ENCODE assay signal across 8 cellular contexts in the genomic region with DNA sequence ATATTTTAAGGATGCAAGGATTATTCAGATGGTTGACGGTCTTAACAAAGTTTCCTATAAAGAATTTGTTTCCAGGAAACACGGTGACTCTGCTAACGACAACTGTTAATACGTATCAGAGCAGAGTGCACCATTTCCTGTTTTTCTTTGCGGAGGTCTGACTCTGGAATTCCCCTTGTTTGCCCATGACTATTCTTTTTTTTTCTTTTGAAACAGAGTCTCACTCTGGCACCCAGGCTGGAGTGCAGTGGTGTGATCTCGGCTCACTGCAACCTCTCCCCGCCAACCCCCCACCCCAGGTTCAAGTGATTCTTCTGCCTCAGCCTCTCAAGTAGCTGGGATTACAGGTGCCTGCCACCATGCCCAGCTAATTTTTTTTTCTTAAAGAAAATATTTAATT.
DNase-seq lines count a peak whose midpoint lies in the region; ATAC-seq and TF ChIP-seq lines count a peak whose summit lies in the region.

No MANE protein-coding gene starts in this region.

- peaks cover 47% of the 10 kb centered on the region for H3K4me1 ChIP-seq in SJSA1 (replicated peaks)
- peaks cover 32% of the 10 kb centered on the region for H3K4me1 ChIP-seq in mucosa of descending colon (ENCODE audit: low read depth)
- peaks cover 6 to 49% (median 41%) of the 10 kb centered on the region in 5 donors for H3K4me1 ChIP-seq in subcutaneous abdominal adipose tissue (ENCODE audit: control insufficient read depth in 5 of 5, insufficient read depth in 5 of 5, low read length in 5 of 5)

- H3K36me3 ChIP-seq in SJSA1 (no peaks in the 10 kb centered on the region; the same call in 1 of the 2 replicates), mucosa of descending colon (ENCODE audit: low read depth) (no peaks in the 10 kb centered on the region), subcutaneous abdominal adipose tissue (ENCODE audit: control insufficient read depth in 5 of 5, insufficient read depth in 5 of 5, low read length in 5 of 5) (no peaks in the 10 kb centered on the region)

- peak; percentile 63 for DNase-seq in GF-D8 (lab: John Stamatoyannopoulos, UW)
- DNase-seq in SJSA1 (ENCODE audit: low read depth in 1 of 2, low spot score in 2 of 2) = peak; percentile 66 to 88
- peak; percentile 49 for DNase-seq in activated naive CD8-positive, alpha-beta T cell treated with anti-CD3 and anti-CD28 coated beads, Interleukin-2, amount 50 U/mL, for 16 hours (ENCODE audit: low read depth, low spot score)
- peak in 1 of 3 donors; percentile 39 for DNase-seq in mucosa of descending colon
- no peak for DNase-seq in inferior parietal cortex (ENCODE audit: extremely low spot score)
- DNase-seq in nephron progenitor cell = no peak

- H3K9me3 ChIP-seq in SJSA1 (replicated peaks) (no peaks in the 10 kb centered on the region), mucosa of descending colon (no peaks in the 10 kb centered on the region), subcutaneous abdominal adipose tissue (ENCODE audit: control insufficient read depth in 5 of 5, low read length in 5 of 5) (no peaks in the 10 kb centered on the region)

- H3K27me3 ChIP-seq in SJSA1 (replicated peaks) (no peaks in the 10 kb centered on the region), subcutaneous abdominal adipose tissue (ENCODE audit: control insufficient read depth in 5 of 5, insufficient read depth in 4 of 5, low read length in 5 of 5) (no peaks in the 10 kb centered on the region)

- H3K27ac ChIP-seq in SJSA1 (peak overlapping the region; percentile 94), subcutaneous abdominal adipose tissue (ENCODE audit: low read depth, low read length) (peak overlapping the region; percentile 95)

- H3K9me3 Mint-ChIP-seq in nephron progenitor cell = no peaks in the 10 kb centered on the region

- peaks cover 14% of the 10 kb centered on the region for H3K36me3 Mint-ChIP-seq in nephron progenitor cell (ENCODE audit: low read depth)

- no peak overlapping the region for H3K4me3 ChIP-seq in SJSA1
- H3K4me3 ChIP-seq in mucosa of descending colon = no peak overlapping the region
- H3K4me3 ChIP-seq in subcutaneous abdominal adipose tissue (ENCODE audit: low read depth in 1 of 5, low read length in 5 of 5) = no peak overlapping the region

- H3K9ac ChIP-seq in subcutaneous abdominal adipose tissue (ENCODE audit: low read length in 5 of 5) = peak overlapping the region in 3 of 5 donors; percentile 42 to 65 (median 48)

- no peak for TF ChIP-seq CTCF in mucosa of descending colon (IDR thresholded peaks at IDR 0.05)
- no peak for TF ChIP-seq CTCF in nephron progenitor cell (IDR thresholded peaks at IDR 0.05)

- peaks cover 52% of the 10 kb centered on the region for H3K4me1 Mint-ChIP-seq in nephron progenitor cell

- peak; percentile 37 for ATAC-seq in HG02678 (IDR thresholded peaks at IDR 0.05; ENCODE audit: unreplicated experiment)
- ATAC-seq in mucosa of descending colon = peak; percentile 66

- intact Hi-C loops in mucosa of descending colon (cut with DNase I, micrococcal nuclease) = loop anchor here in 1 of 2 donors (10.0 kb wide), 2 partner anchors 115 to 215 kb away; a partner anchor contains a TSS

- H3K27ac Mint-ChIP-seq in nephron progenitor cell = no peak overlapping the region

- peaks cover 6% of the 10 kb centered on the region for H3K27me3 Mint-ChIP-seq in nephron progenitor cell (ENCODE audit: low read depth, poor library complexity)

- H3K4me3 Mint-ChIP-seq in nephron progenitor cell = no peak overlapping the region

Comparison
In these comparisons a context has a peak if more than half of its experiments do, and no peak if none do; other contexts are left out.
1. DNase-seq: peak in GF-D8 (single experiment), SJSA1 (2 of 2) and activated naive CD8-positive, alpha-beta T cell treated with anti-CD3 and anti-CD28 coated beads, Interleukin-2, amount 50 U/mL, for 16 hours (single experiment); none in inferior parietal cortex (single experiment) and nephron progenitor cell (single experiment).